ENCODE assay signal across 20 cellular contexts in the genomic region with DNA sequence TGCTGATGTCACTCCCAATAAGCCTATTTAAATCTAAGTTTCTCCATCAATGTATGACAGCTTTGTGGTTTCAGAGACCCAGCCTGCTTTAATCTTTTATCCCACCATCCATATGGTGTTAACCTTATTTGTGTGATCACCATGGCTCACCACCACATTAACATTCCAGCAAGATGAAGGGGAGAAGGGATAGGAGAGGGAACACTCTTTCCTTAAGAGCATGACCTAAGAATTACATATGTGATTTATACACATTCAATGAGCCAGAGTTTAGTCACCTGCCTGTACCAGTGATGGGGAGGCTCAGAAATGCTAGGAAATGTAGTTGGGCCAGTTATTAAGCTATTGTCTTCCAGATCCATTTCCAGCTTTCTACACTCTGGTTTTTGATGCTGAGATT. TPM values are rescaled to one million over a fixed set of nuclear protein-coding genes. Genes with fewer than 3 reads are reported as not detected.
DNase-seq lines count a peak whose midpoint lies in the region; ATAC-seq and TF ChIP-seq lines count a peak whose summit lies in the region.
"Had no signal": no experiment of that assay in that cellular context is flagged by ENCODE, and none has a peak within 500 bp of the region (broad histone marks: within the 10 kb centered on the region; RNA-seq: fewer than 3 reads in every experiment).

No MANE protein-coding gene starts in this region.

- POLR2A ChIA-PET in IMR-90 (lab: Charles Lee; ENCODE audit: unreplicated experiment) = no interaction called here

- no peak for TF ChIP-seq CTCF in AG10803 (conservative IDR thresholded peaks at IDR 0.05; ENCODE audit: low read length)
- no peak for TF ChIP-seq CTCF in IMR-90 (conservative IDR thresholded peaks at IDR 0.05; ENCODE audit: low read depth, low read length)
- no peak for TF ChIP-seq CTCF in fibroblast of mammary gland (conservative IDR thresholded peaks at IDR 0.05; ENCODE audit: control insufficient read depth, insufficient read depth, low read depth, low read length)
- TF ChIP-seq CTCF in heart right ventricle (IDR thresholded peaks at IDR 0.05) = no peak
- TF ChIP-seq CTCF in omental fat pad (IDR thresholded peaks at IDR 0.05) = no peak
- TF ChIP-seq CTCF in lower lobe of right lung (IDR thresholded peaks at IDR 0.05) = no peak

- no peak overlapping the region for H4K8ac ChIP-seq in IMR-90 (ENCODE audit: low read depth in 2 of 2, low read length in 2 of 2)

- H3K18ac ChIP-seq in IMR-90 (ENCODE audit: low read depth, low read length) = no peak overlapping the region

- no peak overlapping the region for H3K4ac ChIP-seq in IMR-90 (ENCODE audit: low read depth, low read length)

- CTCF ChIA-PET in IMR-90 (lab: Yijun Ruan, JAX) = interaction anchor here (1.3 kb wide), 1 partner anchor 279 kb away, joined by 3 read pairs; no protein-coding TSS in a partner anchor

- H3K36me3 ChIP-seq in IMR-90 (ENCODE audit: control insufficient read depth, insufficient read depth, low read length) (no peaks in the 10 kb centered on the region), heart right ventricle (no peaks in the 10 kb centered on the region), lower lobe of right lung (no peaks in the 10 kb centered on the region)

- no peak overlapping the region for H2AFZ ChIP-seq in IMR-90 (replicated peaks; ENCODE audit: low read length, poor library complexity)

- TF ChIP-seq POLR2A in IMR-90 (IDR thresholded peaks at IDR 0.05; ENCODE audit: low read depth, low read length) = no peak

- H3K56ac ChIP-seq in IMR-90 (ENCODE audit: extremely low read depth, insufficient read depth, low read length) = no peak overlapping the region

- H2AK5ac ChIP-seq in IMR-90 (ENCODE audit: low read depth, low read length) = no peak overlapping the region

- H3K27me3 ChIP-seq in IMR-90 (ENCODE audit: control insufficient read depth, insufficient read depth, low read length) (no peaks in the 10 kb centered on the region), heart right ventricle (no peaks in the 10 kb centered on the region), lower lobe of right lung (ENCODE audit: low read depth) (no peaks in the 10 kb centered on the region)

- H2BK120ac ChIP-seq in IMR-90 (ENCODE audit: low read depth, low read length) = no peak overlapping the region

- DNase-seq in AG10803 (ENCODE audit: low read depth) (peak; percentile 4), IMR-90 (peak; percentile 65), RKO (ENCODE audit: low spot score) (peak; percentile 51), fibroblast of mammary gland (ENCODE audit: low read depth) (peak; percentile 64), heart right ventricle (no peak), omental fat pad (ENCODE audit: low spot score) (no peak), lower lobe of right lung (no peak), NCI-H748 (lab: John Stamatoyannopoulos, UW; ENCODE audit: unreplicated experiment) (no peak)
- DNase-seq: DMS 273 treated with DMSO at 0.1 percent for 48 hours; DND-41; NCI-H1048; NCI-H1436; NCI-H2029; NCI-H526; NK-92 treated with Interleukin-12 subunit alpha and Interleukin-12 subunit beta, amount 100 ng/mL, for 24 hours; SHP77; T-cell had no signal

- H3K9me3 ChIP-seq in IMR-90 (ENCODE audit: control insufficient read depth, insufficient read depth, low read length) (no peaks in the 10 kb centered on the region), heart right ventricle (peaks cover 0 to 9% (median 0%) of the 10 kb centered on the region in 11 donors), lower lobe of right lung (no peaks in the 10 kb centered on the region)

- no peak for TF ChIP-seq RAD21 in IMR-90 (IDR thresholded peaks at IDR 0.05; ENCODE audit: low read length)

- dilution Hi-C loops in IMR-90 (cut with HindIII; ENCODE audit: low sequenced_read_pairs, unreplicated experiment) = no loop called here

- H3K9ac ChIP-seq in IMR-90 (ENCODE audit: low read depth, low read length) = no peak overlapping the region

- no peak overlapping the region for H3K4me3 ChIP-seq in AG10803 (ENCODE audit: low read length)
- no peak overlapping the region for H3K4me3 ChIP-seq in IMR-90 (ENCODE audit: insufficient read depth, low read depth, low read length)
- no peak overlapping the region for H3K4me3 ChIP-seq in fibroblast of mammary gland (ENCODE audit: control insufficient read depth, low read depth, low read length)
- no peak overlapping the region for H3K4me3 ChIP-seq in heart right ventricle
- H3K4me3 ChIP-seq in lower lobe of right lung = no peak overlapping the region
- H3K4me3 ChIP-seq: SK-N-MC had no signal

- H3K79me1 ChIP-seq in IMR-90 (ENCODE audit: low read depth in 1 of 2, low read length in 2 of 2) = no peaks in the 10 kb centered on the region

- intact Hi-C loops in IMR-90 (cut with micrococcal nuclease) = no loop called here
- intact Hi-C loops in heart right ventricle (cut with DNase I) = no loop called here
- intact Hi-C loops in lower lobe of right lung (cut with DNase I) = no loop called here

- no peak overlapping the region for H4K91ac ChIP-seq in IMR-90 (ENCODE audit: insufficient read depth, low read depth, low read length)

- H2BK20ac ChIP-seq in IMR-90 (ENCODE audit: low read depth, low read length) = no peak overlapping the region

- H3K23ac ChIP-seq in IMR-90 (ENCODE audit: low read depth, low read length) = no peak overlapping the region

- in situ Hi-C loops in IMR-90 (cut with MboI; ENCODE audit: low sequenced_read_pairs) = loop anchor here (25.0 kb wide), 2 partner anchors 213 to 1038 kb away; partner anchors contain the start of genes EVX2, HOXD12 and HOXD13

- H3K27ac ChIP-seq in IMR-90 (ENCODE audit: insufficient read depth, low read length) (no peak overlapping the region), heart right ventricle (no peak overlapping the region), lower lobe of right lung (no peak overlapping the region)
- H3K27ac ChIP-seq: 22Rv1, SK-N-MC had no signal

- H2BK5ac ChIP-seq in IMR-90 (ENCODE audit: low read depth, low read length, poor library complexity, severe bottlenecking) = no peak overlapping the region

- H4K20me1 ChIP-seq in IMR-90 (ENCODE audit: insufficient read depth, low read length) = no peaks in the 10 kb centered on the region

- no peak overlapping the region for H2AK9ac ChIP-seq in IMR-90 (replicated peaks; ENCODE audit: low read depth, low read length, poor library complexity)

- H3K4me1 ChIP-seq in IMR-90 (ENCODE audit: control insufficient read depth, insufficient read depth, low read length) = no peaks in the 10 kb centered on the region
- H3K4me1 ChIP-seq in heart right ventricle = no peaks in the 10 kb centered on the region
- no peaks in the 10 kb centered on the region for H3K4me1 ChIP-seq in lower lobe of right lung

- H4K5ac ChIP-seq in IMR-90 (ENCODE audit: low read depth, low read length) = no peak overlapping the region

- BruUV-seq in IMR-90 (replicated peaks; lab: Mats Ljungman, UMichigan) = no TSS peak

- H2BK15ac ChIP-seq in IMR-90 (ENCODE audit: low read depth, low read length) = no peak overlapping the region

- H3K14ac ChIP-seq in IMR-90 (replicated peaks; ENCODE audit: low read depth, low read length) = no peak overlapping the region

- H3K4me2 ChIP-seq in IMR-90 (ENCODE audit: low read depth, low read length) = no peak overlapping the region

- H3K9me1 ChIP-seq in IMR-90 (ENCODE audit: insufficient read depth, low read length) = no peaks in the 10 kb centered on the region

- ATAC-seq in IMR-90 (ENCODE audit: low read depth) = peak; percentile 46; the same call in 1 of the 2 replicates
- ATAC-seq in heart right ventricle = no peak
- no peak for ATAC-seq in omental fat pad (ENCODE audit: low FRiP score)
- no peak for ATAC-seq in lower lobe of right lung
- ATAC-seq: T-cell had no signal

TF ChIP-seq in IMR-90, 13 proteins besides CTCF, POLR2A, EP300 and RAD21 (continues in another document):
- TF ChIP-seq MXI1 (IDR thresholded peaks at IDR 0.05; ENCODE audit: borderline replicate concordance, low read depth, low read length) (no peak), CEBPB (IDR thresholded peaks at IDR 0.05; ENCODE audit: low read depth, low read length) (no peak), CHD1 (IDR thresholded peaks at IDR 0.05; ENCODE audit: low read depth, low read length) (no peak), BHLHE40 (IDR thresholded peaks at IDR 0.05; ENCODE audit: low read depth, low read length) (no peak), RCOR1 (IDR thresholded peaks at IDR 0.05; ENCODE audit: insufficient replicate concordance, low read length) (no peak), NFE2L2 (IDR thresholded peaks at IDR 0.05; ENCODE audit: low read depth, low read length) (no peak), MAFK (IDR thresholded peaks at IDR 0.05; ENCODE audit: low read depth, low read length) (no peak), FOS (IDR thresholded peaks at IDR 0.05; ENCODE audit: low read depth, low read length) (no peak), SMC3 (IDR thresholded peaks at IDR 0.05; ENCODE audit: low read depth, low read length) (no peak), MAZ (IDR thresholded peaks at IDR 0.05; ENCODE audit: borderline replicate concordance, low read depth, low read length) (no peak)
- TF ChIP-seq, protein P1, sequence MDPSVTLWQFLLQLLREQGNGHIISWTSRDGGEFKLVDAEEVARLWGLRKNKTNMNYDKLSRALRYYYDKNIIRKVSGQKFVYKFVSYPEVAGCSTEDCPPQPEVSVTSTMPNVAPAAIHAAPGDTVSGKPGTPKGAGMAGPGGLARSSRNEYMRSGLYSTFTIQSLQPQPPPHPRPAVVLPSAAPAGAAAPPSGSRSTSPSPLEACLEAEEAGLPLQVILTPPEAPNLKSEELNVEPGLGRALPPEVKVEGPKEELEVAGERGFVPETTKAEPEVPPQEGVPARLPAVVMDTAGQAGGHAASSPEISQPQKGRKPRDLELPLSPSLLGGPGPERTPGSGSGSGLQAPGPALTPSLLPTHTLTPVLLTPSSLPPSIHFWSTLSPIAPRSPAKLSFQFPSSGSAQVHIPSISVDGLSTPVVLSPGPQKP (IDR thresholded peaks at IDR 0.05; ENCODE audit: borderline replicate concordance, low read depth, low read length) = no peak
- TF ChIP-seq, protein P2, sequence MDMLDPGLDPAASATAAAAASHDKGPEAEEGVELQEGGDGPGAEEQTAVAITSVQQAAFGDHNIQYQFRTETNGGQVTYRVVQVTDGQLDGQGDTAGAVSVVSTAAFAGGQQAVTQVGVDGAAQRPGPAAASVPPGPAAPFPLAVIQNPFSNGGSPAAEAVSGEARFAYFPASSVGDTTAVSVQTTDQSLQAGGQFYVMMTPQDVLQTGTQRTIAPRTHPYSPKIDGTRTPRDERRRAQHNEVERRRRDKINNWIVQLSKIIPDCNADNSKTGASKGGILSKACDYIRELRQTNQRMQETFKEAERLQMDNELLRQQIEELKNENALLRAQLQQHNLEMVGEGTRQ (IDR thresholded peaks at IDR 0.05; ENCODE audit: low read depth, low read length) = no peak

RNA-seq across cellular contexts. Expression of gene CHN1, which starts 44.5 kb away (rescaled TPM):
- total RNA-seq in IMR-90 (2012; rRNA removed) (54.4 and 58.4 TPM in 2 replicates), heart right ventricle (10 to 100 TPM in 8 of 10 donors, 1 to 10 TPM in 2; 6.1 to 26.5 (median 17.7) TPM), omental fat pad (10 to 100 TPM in 1 of 4 donors, 1 to 10 TPM in 3; 6.4 to 23.8 (median 8.7) TPM), lower lobe of right lung (16.8 TPM)
- polyA plus RNA-seq in IMR-90 (2012; rRNA removed) (65.3 and 66.9 TPM in 2 replicates), heart right ventricle (1 to 10 TPM; 7.1 to 7.9 TPM)
- 19.4 and 37.8 TPM in 2 replicates for polyA plus RNA-seq in IMR-90 (2012; cell fraction: cytosol; rRNA removed)
- 4.6 and 47.5 TPM in 2 replicates for polyA plus RNA-seq in IMR-90 (2012; cell fraction: nucleus; rRNA removed; ENCODE audit: low replicate concordance)
- polyA plus RNA-seq: CD14-positive monocyte had no signal

Comparison
In these comparisons a context has a peak if more than half of its experiments do, and no peak if none do; other contexts are left out.
1. DNase-seq: peak in AG10803 (single experiment), IMR-90 (single experiment), RKO (single experiment) and fibroblast of mammary gland (single experiment); none in heart right ventricle (0 of 2), omental fat pad (single experiment), lower lobe of right lung (single experiment) and NCI-H748 (single experiment).